Comparison of ENCODE assay signal across 2 cellular contexts in the genomic region with DNA sequence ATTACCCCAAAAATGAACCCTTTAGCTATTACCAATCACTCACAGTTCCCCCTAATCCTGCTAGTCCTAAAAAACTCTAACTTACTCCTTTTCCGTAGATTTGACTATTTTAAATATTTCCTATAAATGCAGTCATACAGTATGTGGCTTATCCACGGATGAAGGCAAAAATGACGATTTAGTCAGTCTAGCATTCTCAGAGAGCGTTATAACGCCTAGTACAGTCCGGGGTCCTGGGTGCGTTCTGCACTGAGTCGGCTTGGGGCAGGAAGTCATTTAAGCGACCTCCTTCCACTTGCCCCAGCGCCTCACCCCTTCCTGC.
TF ChIP-seq lines count a peak whose summit lies in the region.

No MANE protein-coding gene starts in this region.

TF ChIP-seq in HEK293, 187 proteins besides CTCF, POLR2A, EP300 and RAD21 (continues in another document):
- TF ChIP-seq, protein P1, sequence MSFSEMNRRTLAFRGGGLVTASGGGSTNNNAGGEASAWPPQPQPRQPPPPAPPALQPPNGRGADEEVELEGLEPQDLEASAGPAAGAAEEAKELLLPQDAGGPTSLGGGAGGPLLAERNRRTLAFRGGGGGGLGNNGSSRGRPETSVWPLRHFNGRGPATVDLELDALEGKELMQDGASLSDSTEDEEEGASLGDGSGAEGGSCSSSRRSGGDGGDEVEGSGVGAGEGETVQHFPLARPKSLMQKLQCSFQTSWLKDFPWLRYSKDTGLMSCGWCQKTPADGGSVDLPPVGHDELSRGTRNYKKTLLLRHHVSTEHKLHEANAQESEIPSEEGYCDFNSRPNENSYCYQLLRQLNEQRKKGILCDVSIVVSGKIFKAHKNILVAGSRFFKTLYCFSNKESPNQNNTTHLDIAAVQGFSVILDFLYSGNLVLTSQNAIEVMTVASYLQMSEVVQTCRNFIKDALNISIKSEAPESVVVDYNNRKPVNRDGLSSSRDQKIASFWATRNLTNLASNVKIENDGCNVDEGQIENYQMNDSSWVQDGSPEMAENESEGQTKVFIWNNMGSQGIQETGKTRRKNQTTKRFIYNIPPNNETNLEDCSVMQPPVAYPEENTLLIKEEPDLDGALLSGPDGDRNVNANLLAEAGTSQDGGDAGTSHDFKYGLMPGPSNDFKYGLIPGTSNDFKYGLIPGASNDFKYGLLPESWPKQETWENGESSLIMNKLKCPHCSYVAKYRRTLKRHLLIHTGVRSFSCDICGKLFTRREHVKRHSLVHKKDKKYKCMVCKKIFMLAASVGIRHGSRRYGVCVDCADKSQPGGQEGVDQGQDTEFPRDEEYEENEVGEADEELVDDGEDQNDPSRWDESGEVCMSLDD (tag by site-specific recombination; IDR thresholded peaks at IDR 0.05), result peak; percentile 82
- TF ChIP-seq ZNF341 (tag by site-specific recombination; IDR thresholded peaks at IDR 0.05; ENCODE audit: low read depth) (0 out of 2 replicates have a peak, but pooled peaks have one; percentile 68), ZNF433 (tag by site-specific recombination; IDR thresholded peaks at IDR 0.05; ENCODE audit: low read depth) (no peak), ZNF654 (tag by site-specific recombination; IDR thresholded peaks at IDR 0.05; ENCODE audit: low read depth) (0 out of 2 replicates have a peak, but pooled peaks have one; percentile 3), ZNF157 (tag by site-specific recombination; IDR thresholded peaks at IDR 0.05) (0 out of 2 replicates have a peak, but pooled peaks have one; percentile 21), MZF1 (tag by site-specific recombination; IDR thresholded peaks at IDR 0.05; ENCODE audit: borderline replicate concordance) (peak; percentile 46; the same call in 1 of the 2 replicates), ZNF266 (tag by site-specific recombination; IDR thresholded peaks at IDR 0.05; ENCODE audit: low read depth) (peak; percentile 63; the same call in 1 of the 2 replicates), ZNF473 (tag by site-specific recombination; IDR thresholded peaks at IDR 0.05) (no peak), ZNF670 (tag by site-specific recombination; IDR thresholded peaks at IDR 0.05; ENCODE audit: low read depth) (no peak)
- TF ChIP-seq, protein P2, sequence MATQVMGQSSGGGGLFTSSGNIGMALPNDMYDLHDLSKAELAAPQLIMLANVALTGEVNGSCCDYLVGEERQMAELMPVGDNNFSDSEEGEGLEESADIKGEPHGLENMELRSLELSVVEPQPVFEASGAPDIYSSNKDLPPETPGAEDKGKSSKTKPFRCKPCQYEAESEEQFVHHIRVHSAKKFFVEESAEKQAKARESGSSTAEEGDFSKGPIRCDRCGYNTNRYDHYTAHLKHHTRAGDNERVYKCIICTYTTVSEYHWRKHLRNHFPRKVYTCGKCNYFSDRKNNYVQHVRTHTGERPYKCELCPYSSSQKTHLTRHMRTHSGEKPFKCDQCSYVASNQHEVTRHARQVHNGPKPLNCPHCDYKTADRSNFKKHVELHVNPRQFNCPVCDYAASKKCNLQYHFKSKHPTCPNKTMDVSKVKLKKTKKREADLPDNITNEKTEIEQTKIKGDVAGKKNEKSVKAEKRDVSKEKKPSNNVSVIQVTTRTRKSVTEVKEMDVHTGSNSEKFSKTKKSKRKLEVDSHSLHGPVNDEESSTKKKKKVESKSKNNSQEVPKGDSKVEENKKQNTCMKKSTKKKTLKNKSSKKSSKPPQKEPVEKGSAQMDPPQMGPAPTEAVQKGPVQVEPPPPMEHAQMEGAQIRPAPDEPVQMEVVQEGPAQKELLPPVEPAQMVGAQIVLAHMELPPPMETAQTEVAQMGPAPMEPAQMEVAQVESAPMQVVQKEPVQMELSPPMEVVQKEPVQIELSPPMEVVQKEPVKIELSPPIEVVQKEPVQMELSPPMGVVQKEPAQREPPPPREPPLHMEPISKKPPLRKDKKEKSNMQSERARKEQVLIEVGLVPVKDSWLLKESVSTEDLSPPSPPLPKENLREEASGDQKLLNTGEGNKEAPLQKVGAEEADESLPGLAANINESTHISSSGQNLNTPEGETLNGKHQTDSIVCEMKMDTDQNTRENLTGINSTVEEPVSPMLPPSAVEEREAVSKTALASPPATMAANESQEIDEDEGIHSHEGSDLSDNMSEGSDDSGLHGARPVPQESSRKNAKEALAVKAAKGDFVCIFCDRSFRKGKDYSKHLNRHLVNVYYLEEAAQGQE (tag by site-specific recombination; IDR thresholded peaks at IDR 0.05), result peak; percentile 8; the same call in 1 of the 2 replicates
- TF ChIP-seq, protein P3, sequence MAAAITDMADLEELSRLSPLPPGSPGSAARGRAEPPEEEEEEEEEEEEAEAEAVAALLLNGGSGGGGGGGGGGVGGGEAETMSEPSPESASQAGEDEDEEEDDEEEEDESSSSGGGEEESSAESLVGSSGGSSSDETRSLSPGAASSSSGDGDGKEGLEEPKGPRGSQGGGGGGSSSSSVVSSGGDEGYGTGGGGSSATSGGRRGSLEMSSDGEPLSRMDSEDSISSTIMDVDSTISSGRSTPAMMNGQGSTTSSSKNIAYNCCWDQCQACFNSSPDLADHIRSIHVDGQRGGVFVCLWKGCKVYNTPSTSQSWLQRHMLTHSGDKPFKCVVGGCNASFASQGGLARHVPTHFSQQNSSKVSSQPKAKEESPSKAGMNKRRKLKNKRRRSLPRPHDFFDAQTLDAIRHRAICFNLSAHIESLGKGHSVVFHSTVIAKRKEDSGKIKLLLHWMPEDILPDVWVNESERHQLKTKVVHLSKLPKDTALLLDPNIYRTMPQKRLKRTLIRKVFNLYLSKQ (tag by site-specific recombination; IDR thresholded peaks at IDR 0.05; ENCODE audit: borderline replicate concordance), result no peak
- TF ChIP-seq, protein P4, sequence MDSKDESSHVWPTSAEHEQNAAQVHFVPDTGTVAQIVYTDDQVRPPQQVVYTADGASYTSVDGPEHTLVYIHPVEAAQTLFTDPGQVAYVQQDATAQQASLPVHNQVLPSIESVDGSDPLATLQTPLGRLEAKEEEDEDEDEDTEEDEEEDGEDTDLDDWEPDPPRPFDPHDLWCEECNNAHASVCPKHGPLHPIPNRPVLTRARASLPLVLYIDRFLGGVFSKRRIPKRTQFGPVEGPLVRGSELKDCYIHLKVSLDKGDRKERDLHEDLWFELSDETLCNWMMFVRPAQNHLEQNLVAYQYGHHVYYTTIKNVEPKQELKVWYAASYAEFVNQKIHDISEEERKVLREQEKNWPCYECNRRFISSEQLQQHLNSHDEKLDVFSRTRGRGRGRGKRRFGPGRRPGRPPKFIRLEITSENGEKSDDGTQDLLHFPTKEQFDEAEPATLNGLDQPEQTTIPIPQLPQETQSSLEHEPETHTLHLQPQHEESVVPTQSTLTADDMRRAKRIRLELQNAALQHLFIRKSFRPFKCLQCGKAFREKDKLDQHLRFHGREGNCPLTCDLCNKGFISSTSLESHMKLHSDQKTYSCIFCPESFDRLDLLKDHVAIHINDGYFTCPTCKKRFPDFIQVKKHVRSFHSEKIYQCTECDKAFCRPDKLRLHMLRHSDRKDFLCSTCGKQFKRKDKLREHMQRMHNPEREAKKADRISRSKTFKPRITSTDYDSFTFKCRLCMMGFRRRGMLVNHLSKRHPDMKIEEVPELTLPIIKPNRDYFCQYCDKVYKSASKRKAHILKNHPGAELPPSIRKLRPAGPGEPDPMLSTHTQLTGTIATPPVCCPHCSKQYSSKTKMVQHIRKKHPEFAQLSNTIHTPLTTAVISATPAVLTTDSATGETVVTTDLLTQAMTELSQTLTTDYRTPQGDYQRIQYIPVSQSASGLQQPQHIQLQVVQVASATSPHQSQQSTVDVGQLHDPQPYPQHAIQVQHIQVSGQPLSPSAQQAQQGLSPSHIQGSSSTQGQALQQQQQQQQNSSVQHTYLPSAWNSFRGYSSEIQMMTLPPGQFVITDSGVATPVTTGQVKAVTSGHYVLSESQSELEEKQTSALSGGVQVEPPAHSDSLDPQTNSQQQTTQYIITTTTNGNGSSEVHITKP (tag by site-specific recombination; IDR thresholded peaks at IDR 0.05), result no peak

TF ChIP-seq in liver, 16 proteins besides CTCF, POLR2A, EP300 and RAD21 (continued from another document):
- TF ChIP-seq, protein P5, sequence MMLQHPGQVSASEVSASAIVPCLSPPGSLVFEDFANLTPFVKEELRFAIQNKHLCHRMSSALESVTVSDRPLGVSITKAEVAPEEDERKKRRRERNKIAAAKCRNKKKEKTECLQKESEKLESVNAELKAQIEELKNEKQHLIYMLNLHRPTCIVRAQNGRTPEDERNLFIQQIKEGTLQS (IDR thresholded peaks at IDR 0.05), result no peak
- TF ChIP-seq TAF1 (conservative IDR thresholded peaks at IDR 0.05), result peak; percentile 82
- TF ChIP-seq RXRA (IDR thresholded peaks at IDR 0.05), result no peak
- peak in 1 of 2 donors; percentile 43 for TF ChIP-seq GABPA (IDR thresholded peaks at IDR 0.05 in 1 of 2, conservative IDR thresholded peaks at IDR 0.05 in 1 of 2)
- TF ChIP-seq YY1 (IDR thresholded peaks at IDR 0.05), result no peak
